ENCODE assay signal across 10 cellular contexts in the genomic region with DNA sequence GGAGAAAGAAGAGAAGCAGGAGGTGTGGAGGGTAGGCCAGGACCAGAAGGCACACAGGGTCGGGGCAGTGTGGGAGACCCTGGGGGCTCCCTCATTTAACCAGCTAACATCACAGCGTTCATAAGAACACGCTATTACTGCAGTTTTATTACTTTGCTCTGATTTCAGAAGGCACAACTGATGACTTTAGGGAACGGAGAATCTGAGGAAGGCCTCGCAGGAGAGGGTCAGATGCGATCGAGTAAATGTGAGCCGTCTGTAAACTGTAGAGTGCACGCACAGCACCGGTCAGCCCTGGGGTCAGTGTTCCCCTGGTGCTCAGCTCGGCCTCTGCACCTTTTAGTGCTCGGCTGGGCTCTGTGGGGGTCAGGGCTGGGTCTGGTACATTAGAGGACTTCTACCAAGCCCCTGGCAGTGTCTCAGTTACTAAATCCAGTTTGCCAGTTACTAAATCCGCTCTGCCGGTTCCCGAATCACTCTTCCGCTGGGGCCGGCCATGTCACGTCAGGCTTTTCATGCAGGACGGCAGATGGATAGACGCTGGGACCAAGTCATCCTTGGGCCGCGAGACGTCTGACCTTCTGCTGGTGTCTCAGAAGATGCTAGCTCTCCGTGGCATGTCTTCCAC.
A peak's percentile ranks its signal among the peaks of the same experiment; 100 is the strongest.
DNase-seq lines count a peak whose midpoint lies in the region; ATAC-seq and TF ChIP-seq lines count a peak whose summit lies in the region.
"Had no signal": no experiment of that assay in that cellular context is flagged by ENCODE, and none has a peak within 500 bp of the region (broad histone marks: within the 10 kb centered on the region; RNA-seq: fewer than 3 reads in every experiment).

No MANE protein-coding gene starts in this region.

- H3K18ac ChIP-seq in neuronal stem cell (ENCODE audit: low read length) = peak overlapping the region; percentile 98

- H3K27me3 Mint-ChIP-seq in CD4-positive, alpha-beta T cell = no peaks in the 10 kb centered on the region

- H3K27me3 ChIP-seq in CD4-positive, alpha-beta T cell (ENCODE audit: control insufficient read depth, insufficient read depth, low read length) = no peaks in the 10 kb centered on the region
- no peaks in the 10 kb centered on the region for H3K27me3 ChIP-seq in OCI-LY1 (ENCODE audit: insufficient read depth, low read length)
- H3K27me3 ChIP-seq in esophagus (ENCODE audit: control insufficient read depth in 1 of 2, insufficient read depth in 2 of 2, low read length in 2 of 2) = no peaks in the 10 kb centered on the region
- H3K27me3 ChIP-seq in neuronal stem cell (ENCODE audit: control insufficient read depth in 3 of 3, insufficient read depth in 3 of 3, low read depth in 1 of 3, low read length in 3 of 3) = no peaks in the 10 kb centered on the region

- peak overlapping the region; percentile 66 for H3K4me2 ChIP-seq in OCI-LY1 (ENCODE audit: low read length)
- H3K4me2 ChIP-seq in neuronal stem cell (ENCODE audit: insufficient read depth, low read length, poor library complexity, severe bottlenecking) = peak overlapping the region; percentile 67

- intact Hi-C loops in CD4-positive, alpha-beta T cell (cut with DNase I, micrococcal nuclease) = no loop called here

- peaks cover 72% of the 10 kb centered on the region for H3K79me2 ChIP-seq in OCI-LY1 (ENCODE audit: insufficient read depth, low read length)

- peak overlapping the region; percentile 11 for H2BK15ac ChIP-seq in neuronal stem cell (ENCODE audit: low read length)

- ATAC-seq in CD4-positive, alpha-beta T cell (ENCODE audit: poor library complexity) = no peak
- ATAC-seq in GM19023 (IDR thresholded peaks at IDR 0.05; ENCODE audit: unreplicated experiment) = no peak
- ATAC-seq in HG02798 (IDR thresholded peaks at IDR 0.05; ENCODE audit: poor library complexity, unreplicated experiment) = no peak
- ATAC-seq in GM18519 (IDR thresholded peaks at IDR 0.05; ENCODE audit: low FRiP score, unreplicated experiment) = no peak

- H3K4ac ChIP-seq in neuronal stem cell (ENCODE audit: low read length) = peak overlapping the region; percentile 13

- H3K79me1 ChIP-seq in neuronal stem cell (ENCODE audit: low read depth, low read length) = peaks cover 18% of the 10 kb centered on the region

- H2AK5ac ChIP-seq in neuronal stem cell (ENCODE audit: low read depth, low read length) = peak overlapping the region; percentile 89

- H3K4me3 Mint-ChIP-seq in CD4-positive, alpha-beta T cell = peak overlapping the region; percentile 85

- H3K36me3 ChIP-seq in OCI-LY1 (ENCODE audit: insufficient read depth, low read length) = peaks cover 72% of the 10 kb centered on the region
- peaks cover 0 to 13% of the 10 kb centered on the region in 2 donors for H3K36me3 ChIP-seq in esophagus (ENCODE audit: control insufficient read depth in 2 of 2, insufficient read depth in 2 of 2, low read length in 1 of 2)
- peaks cover 7 to 28% of the 10 kb centered on the region in 2 donors for H3K36me3 ChIP-seq in neuronal stem cell (replicated peaks in 1 of 2; ENCODE audit: control insufficient read depth in 2 of 2, insufficient read depth in 2 of 2, low read length in 2 of 2)

- no peak overlapping the region for H2BK120ac ChIP-seq in neuronal stem cell (ENCODE audit: low read depth, low read length)

- peak overlapping the region; percentile 74 for H4K8ac ChIP-seq in neuronal stem cell (ENCODE audit: low read depth, low read length)

- H2BK5ac ChIP-seq in neuronal stem cell (ENCODE audit: low read length) = peak overlapping the region; percentile 95

- no peak overlapping the region for H2AFZ ChIP-seq in OCI-LY1 (ENCODE audit: low read length)
- peak overlapping the region; percentile 63 for H2AFZ ChIP-seq in neuronal stem cell (ENCODE audit: low read length)

- H4K20me1 ChIP-seq in OCI-LY1 (ENCODE audit: insufficient read depth, low read length) = no peaks in the 10 kb centered on the region

- TF ChIP-seq CTCF in CD4-positive, alpha-beta T cell (IDR thresholded peaks at IDR 0.05) = no peak
- TF ChIP-seq CTCF in OCI-LY1 (IDR thresholded peaks at IDR 0.05; ENCODE audit: low read length) = no peak

- H4K91ac ChIP-seq in neuronal stem cell (ENCODE audit: low read depth, low read length, poor library complexity) = peak overlapping the region; percentile 73

- WGBS in esophagus, 2 donors = 80 to 84% methylated on average over 24 of the region's 24 CpGs
- WGBS in neuronal stem cell (ENCODE audit: extremely low coverage in 2 of 2, insufficient read length in 2 of 2, insufficient replicate concordance in 1 of 2), 2 donors = no CpG with 5 or more reads among the region's 24 CpGs

- H3K14ac ChIP-seq in neuronal stem cell (ENCODE audit: low read length) = peak overlapping the region; percentile 65

- H3K9me3 ChIP-seq in CD4-positive, alpha-beta T cell (ENCODE audit: control insufficient read depth, low read length) = no peaks in the 10 kb centered on the region
- H3K9me3 ChIP-seq in OCI-LY1 (ENCODE audit: low read length) (no peaks in the 10 kb centered on the region), esophagus (ENCODE audit: control insufficient read depth in 2 of 2, insufficient read depth in 1 of 2, low read depth in 1 of 2, low read length in 1 of 2) (no peaks in the 10 kb centered on the region), neuronal stem cell (replicated peaks in 1 of 2; ENCODE audit: control insufficient read depth in 2 of 2, insufficient read depth in 1 of 2, low read depth in 1 of 2, low read length in 2 of 2) (no peaks in the 10 kb centered on the region)

- H3K9ac ChIP-seq in OCI-LY1 (ENCODE audit: low read length) (peak overlapping the region; percentile 70), neuronal stem cell (ENCODE audit: low read depth, low read length, poor library complexity) (peak overlapping the region; percentile 83)

- no peaks in the 10 kb centered on the region for H3K9me2 ChIP-seq in OCI-LY1 (ENCODE audit: low read depth, low read length)

- no peaks in the 10 kb centered on the region for H3K9me3 Mint-ChIP-seq in CD4-positive, alpha-beta T cell

- peaks cover 84% of the 10 kb centered on the region for H3K4me1 Mint-ChIP-seq in CD4-positive, alpha-beta T cell (ENCODE audit: low read depth)

- H3K4me1 ChIP-seq in OCI-LY1 (ENCODE audit: insufficient read depth, low read length, severe bottlenecking) (peaks cover 99% of the 10 kb centered on the region), esophagus (ENCODE audit: control insufficient read depth in 2 of 2, insufficient read depth in 2 of 2, low read length in 1 of 2) (peaks cover 12 to 24% of the 10 kb centered on the region in 2 donors), neuronal stem cell (ENCODE audit: control insufficient read depth in 2 of 2, insufficient read depth in 1 of 2, low read depth in 1 of 2, low read length in 2 of 2) (peaks cover 47 to 49% of the 10 kb centered on the region in 2 donors)

- no peak for DNase-seq in CD4-positive, alpha-beta T cell
- DNase-seq in neuronal stem cell (ENCODE audit: low spot score) (no peak), HT-29 (ENCODE audit: low spot score) (no peak)
- DNase-seq: DMS79; stimulated activated CD4-positive, alpha-beta T cell treated with anti-CD3 and anti-CD28 coated beads, Interleukin-2, amount 100 ng/mL, for 48 hours had no signal

- peak overlapping the region; percentile 68 for H2BK12ac ChIP-seq in neuronal stem cell (ENCODE audit: low read length)

- H3K4me3 ChIP-seq in OCI-LY1 (ENCODE audit: low read depth, low read length, poor library complexity, severe bottlenecking) = peak overlapping the region; percentile 47
- H3K4me3 ChIP-seq in esophagus (ENCODE audit: low read depth in 1 of 2, low read length in 2 of 2) = no peak overlapping the region
- peak overlapping the region; percentile 51 to 75 for H3K4me3 ChIP-seq in neuronal stem cell (ENCODE audit: low read length in 2 of 2)

- peak overlapping the region; percentile 96 for H3K27ac Mint-ChIP-seq in CD4-positive, alpha-beta T cell

- peak overlapping the region; percentile 74 for H3K27ac ChIP-seq in CD4-positive, alpha-beta T cell (ENCODE audit: low read depth, low read length)
- peak overlapping the region; percentile 99 for H3K27ac ChIP-seq in OCI-LY1 (ENCODE audit: low read depth, low read length, poor library complexity, severe bottlenecking)
- H3K27ac ChIP-seq in esophagus (ENCODE audit: low read depth in 2 of 2, low read length in 1 of 2) = peak overlapping the region; percentile 37 to 53
- peak overlapping the region; percentile 98 for H3K27ac ChIP-seq in neuronal stem cell (replicated peaks; ENCODE audit: low read length)

- H3K23ac ChIP-seq in neuronal stem cell (ENCODE audit: low read depth, low read length, poor library complexity) = no peak overlapping the region

- H3F3A ChIP-seq in OCI-LY1 (ENCODE audit: insufficient read depth, low read length) = peaks cover 8% of the 10 kb centered on the region

- POLR2A ChIA-PET in CD4-positive, alpha-beta T cell (lab: Charles Lee) = interaction anchor here (1.2 to 11.9 kb wide), 10 partner anchors 10 to 492 kb away, joined by 3 to 681 read pairs (median 4); a partner anchor contains a TSS

- CTCF ChIA-PET in CD4-positive, alpha-beta T cell (lab: Charles Lee) = interaction anchor here (0.9 kb wide), 1 partner anchor 13 kb away, joined by 3 read pairs; no protein-coding TSS in a partner anchor

- peaks cover 78% of the 10 kb centered on the region for H3K36me3 Mint-ChIP-seq in CD4-positive, alpha-beta T cell (ENCODE audit: low read depth)

Comparison
In these comparisons a context has a peak if more than half of its experiments do, and no peak if none do; other contexts are left out.
1. H3K27ac ChIP-seq: peak in every context shown above with its lines; median percentile 99 in OCI-LY1; 98 in neuronal stem cell; 74 in CD4-positive, alpha-beta T cell; 45 in esophagus.
2. H3K4me3 ChIP-seq: peak in OCI-LY1 (single experiment) and neuronal stem cell (2 of 2); none in esophagus (0 of 2).